ENCODE assay signal across 22 cellular contexts in the genomic region with DNA sequence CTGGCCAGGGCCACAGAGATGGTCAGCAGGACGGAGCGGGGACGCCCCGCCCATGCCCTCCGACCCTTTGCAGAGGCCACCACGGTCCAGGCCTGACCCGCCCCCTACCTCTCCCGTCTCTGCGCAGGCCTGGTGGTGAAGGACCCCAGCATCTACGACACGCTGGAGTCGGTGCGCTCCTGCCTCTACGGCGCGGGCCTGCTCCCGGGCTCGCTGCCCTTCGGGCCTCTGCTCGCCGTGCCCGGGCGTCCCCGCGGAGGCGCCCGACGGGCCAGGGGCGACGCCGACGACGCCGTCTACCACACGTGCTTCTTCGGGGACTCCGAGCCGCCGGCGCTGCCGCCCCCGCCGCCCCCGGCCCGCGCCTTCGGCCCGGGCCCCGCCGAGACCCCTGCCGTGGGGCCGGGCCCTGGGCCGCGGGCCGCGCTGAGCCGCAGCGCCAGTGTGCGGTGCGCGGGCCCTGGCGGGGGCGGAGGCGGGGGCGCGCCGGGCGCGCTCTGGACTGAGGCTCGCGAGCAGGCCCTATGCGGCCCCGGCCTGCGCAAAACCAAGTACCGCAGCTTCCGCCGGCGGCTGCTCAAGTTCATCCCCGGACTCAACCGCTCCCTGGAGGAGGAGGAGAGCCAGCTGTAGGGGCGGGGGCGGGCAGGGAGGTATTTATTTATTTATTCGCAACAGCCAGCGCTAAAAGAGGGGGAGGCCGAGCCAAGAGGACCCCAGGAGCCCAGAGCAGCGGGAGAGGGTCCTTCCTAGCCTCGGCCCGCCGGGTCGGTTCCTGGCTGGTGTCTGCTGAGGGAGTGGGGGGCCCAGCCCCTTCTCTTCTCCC. TPM values are rescaled to one million over a fixed set of nuclear protein-coding genes. Genes with fewer than 3 reads are reported as not detected.
DNase-seq lines count a peak whose midpoint lies in the region; FAIRE-seq and TF ChIP-seq lines count a peak whose summit lies in the region.
"Had no signal": no experiment of that assay in that cellular context is flagged by ENCODE, and none has a peak within 500 bp of the region (broad histone marks: within the 10 kb centered on the region; RNA-seq: fewer than 3 reads in every experiment).

No MANE protein-coding gene starts in this region.

- TF ChIP-seq CTCF in astrocyte (IDR thresholded peaks at IDR 0.05; ENCODE audit: insufficient read depth, low read depth, low read length), result no peak

- H3K36me3 ChIP-seq in H7 (replicated peaks; ENCODE audit: control insufficient read depth, insufficient read depth, low read length) (no peaks in the 10 kb centered on the region), astrocyte (ENCODE audit: insufficient read depth, low read length) (no peaks in the 10 kb centered on the region), trophoblast cell (ENCODE audit: control insufficient read depth in 1 of 2, insufficient read depth in 2 of 2, low read length in 2 of 2) (peaks cover 0 to 2% of the 10 kb centered on the region in 2 experiments)
- H3K36me3 ChIP-seq: gastrocnemius medialis had no signal

- H3K36me3 Mint-ChIP-seq in astrocyte (ENCODE audit: low read depth, unreplicated experiment), result peaks cover 14% of the 10 kb centered on the region
- H3K36me3 Mint-ChIP-seq in activated naive CD4-positive, alpha-beta T cell treated with anti-CD3 and anti-CD28 coated beads, Interleukin-2, amount 10 ng/mL, durations not matched to agents 7 days and 5 days, result peaks cover 6% of the 10 kb centered on the region
- no peaks in the 10 kb centered on the region for H3K36me3 Mint-ChIP-seq in activated CD4-positive, alpha-beta memory T cell treated with anti-CD3 and anti-CD28 coated beads, Interleukin-2, amount 10 ng/mL, durations not matched to agents 7 days and 5 days (ENCODE audit: low read depth)

- no peak overlapping the region for H3K27ac Mint-ChIP-seq in astrocyte (ENCODE audit: unreplicated experiment)
- H3K27ac Mint-ChIP-seq in activated naive CD4-positive, alpha-beta T cell treated with anti-CD3 and anti-CD28 coated beads, Interleukin-2, amount 10 ng/mL, durations not matched to agents 7 days and 5 days, result no peak overlapping the region
- H3K27ac Mint-ChIP-seq in activated CD4-positive, alpha-beta memory T cell treated with anti-CD3 and anti-CD28 coated beads, Interleukin-2, amount 10 ng/mL, durations not matched to agents 7 days and 5 days, result no peak overlapping the region
- H3K27ac Mint-ChIP-seq: stimulated activated naive CD8-positive, alpha-beta T cell treated with anti-CD3 and anti-CD28 coated beads, Interleukin-15, Interleukin-2, amounts not matched to agents 100 ng/mL and 50 ng/mL, for 24 hours had no signal

- H3K79me2 ChIP-seq in astrocyte (ENCODE audit: insufficient read depth, low read length) (no peaks in the 10 kb centered on the region), trophoblast cell (ENCODE audit: control insufficient read depth, insufficient read depth, low read length, poor library complexity) (no peaks in the 10 kb centered on the region)

- H3K4me2 ChIP-seq in astrocyte (ENCODE audit: low read length), result peak overlapping the region; percentile 64
- peak overlapping the region; percentile 37 for H3K4me2 ChIP-seq in trophoblast cell (ENCODE audit: low read length)

- peaks cover 3% of the 10 kb centered on the region for H3K9me3 Mint-ChIP-seq in astrocyte (ENCODE audit: unreplicated experiment)
- no peaks in the 10 kb centered on the region for H3K9me3 Mint-ChIP-seq in activated naive CD4-positive, alpha-beta T cell treated with anti-CD3 and anti-CD28 coated beads, Interleukin-2, amount 10 ng/mL, durations not matched to agents 7 days and 5 days
- H3K9me3 Mint-ChIP-seq in activated CD4-positive, alpha-beta memory T cell treated with anti-CD3 and anti-CD28 coated beads, Interleukin-2, amount 10 ng/mL, durations not matched to agents 7 days and 5 days, result no peaks in the 10 kb centered on the region
- H3K9me3 Mint-ChIP-seq: brain; neural crest cell; stimulated activated naive CD8-positive, alpha-beta T cell treated with anti-CD3 and anti-CD28 coated beads, Interleukin-15, Interleukin-2, amounts not matched to agents 100 ng/mL and 50 ng/mL, for 24 hours; T-cell had no signal

- H3K9me3 ChIP-seq in astrocyte (ENCODE audit: insufficient read depth, low read depth, low read length) (no peaks in the 10 kb centered on the region), iPS-18c (ENCODE audit: control insufficient read depth, insufficient read depth, low read length) (no peaks in the 10 kb centered on the region), trophoblast cell (ENCODE audit: insufficient read depth, low read depth, low read length) (peaks cover 3% of the 10 kb centered on the region)
- H3K9me3 ChIP-seq: gastrocnemius medialis had no signal

- H3K4ac ChIP-seq in trophoblast cell (ENCODE audit: low read depth, low read length), result no peak overlapping the region

- H3K23ac ChIP-seq in trophoblast cell (ENCODE audit: low read length), result no peak overlapping the region

- H3K79me1 ChIP-seq in trophoblast cell (ENCODE audit: low read length), result peaks cover 2% of the 10 kb centered on the region

- H3K9ac ChIP-seq in astrocyte (ENCODE audit: low read length) (no peak overlapping the region), trophoblast cell (ENCODE audit: low read length) (no peak overlapping the region)

- no peak overlapping the region for H2AK5ac ChIP-seq in trophoblast cell (ENCODE audit: low read length)

- no peaks in the 10 kb centered on the region for H4K20me1 ChIP-seq in astrocyte (ENCODE audit: insufficient read depth, low read length)

- H3K27me3 Mint-ChIP-seq in astrocyte (ENCODE audit: low read depth, unreplicated experiment), result peaks cover 19% of the 10 kb centered on the region
- no peaks in the 10 kb centered on the region for H3K27me3 Mint-ChIP-seq in activated naive CD4-positive, alpha-beta T cell treated with anti-CD3 and anti-CD28 coated beads, Interleukin-2, amount 10 ng/mL, durations not matched to agents 7 days and 5 days
- no peaks in the 10 kb centered on the region for H3K27me3 Mint-ChIP-seq in activated CD4-positive, alpha-beta memory T cell treated with anti-CD3 and anti-CD28 coated beads, Interleukin-2, amount 10 ng/mL, durations not matched to agents 7 days and 5 days
- H3K27me3 Mint-ChIP-seq: stimulated activated naive CD8-positive, alpha-beta T cell treated with anti-CD3 and anti-CD28 coated beads, Interleukin-15, Interleukin-2, amounts not matched to agents 100 ng/mL and 50 ng/mL, for 24 hours; T-cell had no signal

- no peak overlapping the region for H2BK5ac ChIP-seq in trophoblast cell (ENCODE audit: low read depth, low read length, poor library complexity)

- no peak overlapping the region for H3K4me3 Mint-ChIP-seq in astrocyte (ENCODE audit: unreplicated experiment)
- H3K4me3 Mint-ChIP-seq in activated naive CD4-positive, alpha-beta T cell treated with anti-CD3 and anti-CD28 coated beads, Interleukin-2, amount 10 ng/mL, durations not matched to agents 7 days and 5 days, result no peak overlapping the region
- H3K4me3 Mint-ChIP-seq in activated CD4-positive, alpha-beta memory T cell treated with anti-CD3 and anti-CD28 coated beads, Interleukin-2, amount 10 ng/mL, durations not matched to agents 7 days and 5 days, result no peak overlapping the region
- H3K4me3 Mint-ChIP-seq: brain; stimulated activated naive CD8-positive, alpha-beta T cell treated with anti-CD3 and anti-CD28 coated beads, Interleukin-15, Interleukin-2, amounts not matched to agents 100 ng/mL and 50 ng/mL, for 24 hours had no signal

- peak overlapping the region; percentile 36 for H3K4me3 ChIP-seq in H7 (ENCODE audit: insufficient read depth, low read depth, low read length)
- H3K4me3 ChIP-seq in astrocyte (ENCODE audit: insufficient read depth, low read depth, low read length), result no peak overlapping the region
- peak overlapping the region; percentile 34; the same call in 1 of the 2 replicates for H3K4me3 ChIP-seq in iPS-18c (ENCODE audit: insufficient read depth, low read depth, low read length)
- peak overlapping the region; percentile 23 for H3K4me3 ChIP-seq in trophoblast cell (ENCODE audit: low read depth, low read length)
- H3K4me3 ChIP-seq: gastrocnemius medialis had no signal

- no peak overlapping the region for H3K18ac ChIP-seq in trophoblast cell (ENCODE audit: low read length)

- peaks cover 23% of the 10 kb centered on the region for H3K27me3 ChIP-seq in H7 (ENCODE audit: control insufficient read depth, insufficient read depth, low read length)
- no peaks in the 10 kb centered on the region for H3K27me3 ChIP-seq in astrocyte (ENCODE audit: insufficient read depth, low read length)
- H3K27me3 ChIP-seq in trophoblast cell (ENCODE audit: insufficient read depth, low read length), result no peaks in the 10 kb centered on the region
- H3K27me3 ChIP-seq: gastrocnemius medialis had no signal

- no peak for FAIRE-seq in astrocyte (lab: Jason Lieb, UNC)

- WGBS in trophoblast cell (ENCODE audit: extremely low coverage, insufficient coverage, insufficient read length), result no CpG with 5 or more reads among the region's 90 CpGs

- no peak overlapping the region for H2BK12ac ChIP-seq in trophoblast cell (ENCODE audit: low read length)

- CTCF ChIA-PET in activated naive CD4-positive, alpha-beta T cell treated with anti-CD3 and anti-CD28 coated beads, Interleukin-2, amount 10 ng/mL, durations not matched to agents 7 days and 5 days (lab: Charles Lee), result interaction anchor here (1.0 to 1.6 kb wide), 3 partner anchors 11 to 22 kb away, joined by 3 to 7 read pairs (median 4); no protein-coding TSS in a partner anchor
- CTCF ChIA-PET in activated CD4-positive, alpha-beta memory T cell treated with anti-CD3 and anti-CD28 coated beads, Interleukin-2, amount 10 ng/mL, durations not matched to agents 7 days and 5 days (lab: Charles Lee), result interaction anchor here (1.3 kb wide), 1 partner anchor 8 kb away, joined by 5 read pairs; no protein-coding TSS in a partner anchor

- H3K4me1 ChIP-seq in astrocyte (ENCODE audit: insufficient read depth, low read length) (peaks cover 17% of the 10 kb centered on the region), trophoblast cell (ENCODE audit: control insufficient read depth in 1 of 2, insufficient read depth in 2 of 2, low read length in 2 of 2) (peaks cover 18 to 20% of the 10 kb centered on the region in 2 experiments)

- H3K27ac ChIP-seq in astrocyte (ENCODE audit: low read depth, low read length) (no peak overlapping the region), trophoblast cell (ENCODE audit: low read depth, low read length) (no peak overlapping the region)
- H3K27ac ChIP-seq: gastrocnemius medialis, VCaP had no signal

- peaks cover 26% of the 10 kb centered on the region for H3K4me1 Mint-ChIP-seq in astrocyte (ENCODE audit: low read depth, unreplicated experiment)
- no peaks in the 10 kb centered on the region for H3K4me1 Mint-ChIP-seq in activated naive CD4-positive, alpha-beta T cell treated with anti-CD3 and anti-CD28 coated beads, Interleukin-2, amount 10 ng/mL, durations not matched to agents 7 days and 5 days
- no peaks in the 10 kb centered on the region for H3K4me1 Mint-ChIP-seq in activated CD4-positive, alpha-beta memory T cell treated with anti-CD3 and anti-CD28 coated beads, Interleukin-2, amount 10 ng/mL, durations not matched to agents 7 days and 5 days

- no peak overlapping the region for H4K8ac ChIP-seq in trophoblast cell (ENCODE audit: low read depth, low read length)

- DNase-seq in H7 (no peak), astrocyte (ENCODE audit: low read depth) (peak; percentile 40), trophoblast cell (no peak), NCI-H128 (lab: John Stamatoyannopoulos, UW; ENCODE audit: unreplicated experiment) (no peak)
- no peak for DNase-seq in activated naive CD4-positive, alpha-beta T cell treated with anti-CD3 and anti-CD28 coated beads, Interleukin-2, amount 10 ng/mL, durations not matched to agents 7 days and 5 days
- no peak for DNase-seq in activated CD4-positive, alpha-beta memory T cell treated with anti-CD3 and anti-CD28 coated beads, Interleukin-2, amount 10 ng/mL, durations not matched to agents 7 days and 5 days
- DNase-seq in stimulated activated naive CD4-positive, alpha-beta T cell (lab: John Stamatoyannopoulos, UW), result no peak
- DNase-seq: activated CD4-positive, alpha-beta T cell treated with anti-CD3 and anti-CD28 coated beads, Interleukin-2, amount 50 U/mL, for 48 hours; activated naive CD4-positive, alpha-beta T cell treated with anti-CD3 and anti-CD28 coated beads, Interleukin-2, amount 50 U/mL, for 16 hours; COR-L47; gastrocnemius medialis; GOT3; islet precursor cell; KBM-7; NCI-H1417; Right ventricle myocardium superior; T-cell had no signal

- POLR2A ChIA-PET in activated CD4-positive, alpha-beta memory T cell treated with anti-CD3 and anti-CD28 coated beads, Interleukin-2, amount 10 ng/mL, durations not matched to agents 7 days and 5 days (lab: Charles Lee), result no interaction called here

- H4K91ac ChIP-seq in trophoblast cell (ENCODE audit: low read depth, low read length), result no peak overlapping the region

- no peak overlapping the region for H4K12ac ChIP-seq in trophoblast cell (ENCODE audit: low read depth, low read length)

- H2AFZ ChIP-seq in astrocyte (ENCODE audit: low read depth, low read length) (peak overlapping the region; percentile 66), trophoblast cell (ENCODE audit: insufficient read depth, low read length, poor library complexity) (no peak overlapping the region)

- H3K14ac ChIP-seq in trophoblast cell (ENCODE audit: low read length), result no peak overlapping the region

- H2BK120ac ChIP-seq in trophoblast cell (ENCODE audit: insufficient read depth, low read length, poor library complexity), result no peak overlapping the region

RNA-seq across cellular contexts. Expression of a gene that starts 8.0 kb away (rescaled TPM):
- total RNA-seq in H7 (2014; rRNA removed; shearing (Covaris generic)), result 2.2 and 3.6 TPM in 2 replicates
- total RNA-seq in astrocyte, result 9.6 and 12.4 TPM in 2 replicates
- polyA plus RNA-seq in trophoblast cell (2013), result 2.2 and 2.6 TPM in 2 replicates
- 1 to 10 TPM; 5.8 to 7.4 TPM for total RNA-seq in activated CD4-positive, alpha-beta memory T cell treated with anti-CD3 and anti-CD28 coated beads, Interleukin-2, amount 10 ng/mL, durations not matched to agents 7 days and 5 days

RNA-seq across cellular contexts. Expression of a gene that starts 36.5 kb away (rescaled TPM):
- total RNA-seq in H7 (2014; rRNA removed; shearing (Covaris generic)), result 11.8 and 29.6 TPM in 2 replicates
- 1.6 and 2.3 TPM in 2 replicates for total RNA-seq in astrocyte
- polyA plus RNA-seq in trophoblast cell (2013), result 65.4 and 69.2 TPM in 2 replicates
- total RNA-seq in activated CD4-positive, alpha-beta memory T cell treated with anti-CD3 and anti-CD28 coated beads, Interleukin-2, amount 10 ng/mL, durations not matched to agents 7 days and 5 days, result 10 to 100 TPM; 10.0 to 10.5 TPM

RNA-seq across cellular contexts. Expression of a gene that starts 55.0 kb away (rescaled TPM):
- total RNA-seq in H7 (2014; rRNA removed; shearing (Covaris generic)), result 67.3 and 75.7 TPM in 2 replicates
- 54.2 and 60.4 TPM in 2 replicates for total RNA-seq in astrocyte
- polyA plus RNA-seq in trophoblast cell (2013), result 42.6 and 44.2 TPM in 2 replicates
- 10 to 100 TPM; 30.5 to 30.8 TPM for total RNA-seq in activated CD4-positive, alpha-beta memory T cell treated with anti-CD3 and anti-CD28 coated beads, Interleukin-2, amount 10 ng/mL, durations not matched to agents 7 days and 5 days
